ENCODE assay signal across 8 cellular contexts in genomic region chr19:39824143-39825092, GRCh38. TPM values are rescaled to one million over a fixed set of nuclear protein-coding genes. Genes with fewer than 3 reads are reported as not detected.
DNase-seq lines count a peak whose midpoint lies in the region; TF ChIP-seq lines count a peak whose summit lies in the region.

No MANE protein-coding gene starts in this region.

- no peak for TF ChIP-seq CTCF in astrocyte of the cerebellum (IDR thresholded peaks at IDR 0.05; ENCODE audit: low read depth, low read length, missing control alignments)

- H3K4me3 ChIP-seq in astrocyte of the cerebellum (ENCODE audit: low read depth, low read length): peak overlapping the region; percentile 84

- in situ Hi-C loops in astrocyte of the cerebellum (cut with HindIII; ENCODE audit: low sequenced_read_pairs): no loop called here

- peak; percentile 94 for DNase-seq in GM03348 (ENCODE audit: low spot score)
- DNase-seq in HCEC 1CT: peak; percentile 87
- peak; percentile 99 for DNase-seq in NCI-H1105 treated with DMSO at 0.1 percent for 48 hours (lab: John Stamatoyannopoulos, UW)
- peak; percentile 65 to 95 (median 81) for DNase-seq in T-helper 2 cell
- peak; percentile 86 for DNase-seq in astrocyte of the cerebellum (ENCODE audit: low read depth)
- peak; percentile 18 to 98 (median 88) for DNase-seq in hypothalamus (lab: John Stamatoyannopoulos, UW)
- DNase-seq in renal cortical epithelial cell (ENCODE audit: low read depth): peak; percentile 91
- DNase-seq in NK-92 (lab: John Stamatoyannopoulos, UW; ENCODE audit: unreplicated experiment): no peak

RNA-seq across cellular contexts. Expression of gene DYRK1B, which starts 9.5 kb away (rescaled TPM):
- 9.9 and 47.1 TPM in 2 replicates for total RNA-seq in renal cortical epithelial cell

RNA-seq across cellular contexts. Expression of gene FBL, which starts 21.8 kb away (rescaled TPM):
- 89.2 and 159 TPM in 2 replicates for total RNA-seq in renal cortical epithelial cell

RNA-seq across cellular contexts. Expression of gene LEUTX, which starts 45.8 kb away (rescaled TPM):
- not detected in 2 replicates for total RNA-seq in renal cortical epithelial cell
